In genomic region chr1:167447521-167448136, GRCh38 we compare ENCODE assay signal across 9 cellular contexts.
A peak's percentile ranks its signal among the peaks of the same experiment; 100 is the strongest.
DNase-seq lines count a peak whose midpoint lies in the region; ATAC-seq and TF ChIP-seq lines count a peak whose summit lies in the region.
"Had no signal": no experiment of that assay in that cellular context is flagged by ENCODE, and none has a peak within 500 bp of the region (broad histone marks: within the 10 kb centered on the region; RNA-seq: fewer than 3 reads in every experiment).

No MANE protein-coding gene starts in this region.

- no peaks in the 10 kb centered on the region for H3K36me3 Mint-ChIP-seq in IgD-negative memory B cell

- H3K14ac ChIP-seq in neuronal stem cell (ENCODE audit: low read length): no peak overlapping the region

- TF ChIP-seq POLR2A in adrenal gland (IDR thresholded peaks at IDR 0.05): no peak

- H4K8ac ChIP-seq in neuronal stem cell (ENCODE audit: low read depth, low read length): no peak overlapping the region

- no peaks in the 10 kb centered on the region for H3K9me3 Mint-ChIP-seq in IgD-negative memory B cell

- no peak overlapping the region for H3K23ac ChIP-seq in neuronal stem cell (ENCODE audit: low read depth, low read length, poor library complexity)

- H3K18ac ChIP-seq in neuronal stem cell (ENCODE audit: low read length): no peak overlapping the region

- H3K79me1 ChIP-seq in neuronal stem cell (ENCODE audit: low read depth, low read length): no peaks in the 10 kb centered on the region

- H2BK5ac ChIP-seq in neuronal stem cell (ENCODE audit: low read length): no peak overlapping the region

- no peak overlapping the region for H2BK120ac ChIP-seq in neuronal stem cell (ENCODE audit: low read depth, low read length)

- H2AK5ac ChIP-seq in neuronal stem cell (ENCODE audit: low read depth, low read length): no peak overlapping the region

- H3K27me3 Mint-ChIP-seq in IgD-negative memory B cell: no peaks in the 10 kb centered on the region

- H3K9ac ChIP-seq in neuronal stem cell (ENCODE audit: low read depth, low read length, poor library complexity): no peak overlapping the region

- H3K27me3 ChIP-seq in effector memory CD4-positive, alpha-beta T cell (replicated peaks; ENCODE audit: control insufficient read depth, insufficient read depth, low read length, poor library complexity, severe bottlenecking): no peaks in the 10 kb centered on the region
- no peaks in the 10 kb centered on the region for H3K27me3 ChIP-seq in neuronal stem cell (ENCODE audit: control insufficient read depth in 3 of 3, insufficient read depth in 3 of 3, low read depth in 1 of 3, low read length in 3 of 3)
- H3K27me3 ChIP-seq in adrenal gland: no peaks in the 10 kb centered on the region
- H3K27me3 ChIP-seq: SJCRH30 had no signal

- no peak overlapping the region for H4K91ac ChIP-seq in neuronal stem cell (ENCODE audit: low read depth, low read length, poor library complexity)

- H2AFZ ChIP-seq in neuronal stem cell (ENCODE audit: low read length): no peak overlapping the region

- peaks cover 20% of the 10 kb centered on the region for H3K36me3 ChIP-seq in effector memory CD4-positive, alpha-beta T cell (ENCODE audit: control insufficient read depth, insufficient read depth, low read length)
- no peaks in the 10 kb centered on the region for H3K36me3 ChIP-seq in neuronal stem cell (replicated peaks in 1 of 2; ENCODE audit: control insufficient read depth in 2 of 2, insufficient read depth in 2 of 2, low read length in 2 of 2)
- H3K36me3 ChIP-seq in adrenal gland (replicated peaks in 1 of 2): no peaks in the 10 kb centered on the region
- H3K36me3 ChIP-seq: SJCRH30 had no signal

- H3K27ac ChIP-seq in effector memory CD4-positive, alpha-beta T cell (ENCODE audit: insufficient read depth, low read length, poor library complexity, severe bottlenecking): peak overlapping the region; percentile 69
- no peak overlapping the region for H3K27ac ChIP-seq in neuronal stem cell (replicated peaks; ENCODE audit: low read length)
- H3K27ac ChIP-seq in adrenal gland: peak overlapping the region in 1 of 5 donors; percentile 6
- H3K27ac ChIP-seq: SJCRH30 had no signal

- DNase-seq in activated CD4-positive, CD25-positive, alpha-beta regulatory T cell treated with anti-CD3 and anti-CD28 coated beads, Interleukin-2, amount 50 U/mL, for 72 hours: peak; percentile 59
- DNase-seq in effector memory CD4-positive, alpha-beta T cell: peak; percentile 47 to 73 (median 61)
- peak; percentile 27 to 82 (median 61) for DNase-seq in stimulated activated CD4-positive, alpha-beta T cell treated with anti-CD3 and anti-CD28 coated beads, TNF-alpha, amount 100 ng/mL, for 48 hours (ENCODE audit: low read depth in 3 of 3)
- no peak for DNase-seq in neuronal stem cell (ENCODE audit: low spot score)
- DNase-seq in NCI-H1694 treated with DMSO at 0.1 percent for 48 hours (lab: John Stamatoyannopoulos, UW): no peak
- DNase-seq in adrenal gland: no peak

- WGBS in neuronal stem cell (ENCODE audit: extremely low coverage in 2 of 2, insufficient read length in 2 of 2, insufficient replicate concordance in 1 of 2), 2 donors: no CpG with 5 or more reads among the region's 10 CpGs
- 47 to 73% (median 58%) methylated on average over 10 of the region's 10 CpGs for WGBS in adrenal gland, 4 donors

- no peak overlapping the region for H3K4ac ChIP-seq in neuronal stem cell (ENCODE audit: low read length)

- H3K9me3 ChIP-seq in effector memory CD4-positive, alpha-beta T cell (ENCODE audit: control insufficient read depth, low read length): no peaks in the 10 kb centered on the region
- no peaks in the 10 kb centered on the region for H3K9me3 ChIP-seq in neuronal stem cell (replicated peaks in 1 of 2; ENCODE audit: control insufficient read depth in 2 of 2, insufficient read depth in 1 of 2, low read depth in 1 of 2, low read length in 2 of 2)
- no peaks in the 10 kb centered on the region for H3K9me3 ChIP-seq in adrenal gland (replicated peaks in 1 of 3)
- H3K9me3 ChIP-seq: SJCRH30 had no signal

- no peak overlapping the region for H2BK15ac ChIP-seq in neuronal stem cell (ENCODE audit: low read length)

- no peak overlapping the region for H2BK12ac ChIP-seq in neuronal stem cell (ENCODE audit: low read length)

- peak; percentile 78 for ATAC-seq in GM19395 (IDR thresholded peaks at IDR 0.05; ENCODE audit: unreplicated experiment)

- no peak overlapping the region for H3K4me2 ChIP-seq in neuronal stem cell (ENCODE audit: insufficient read depth, low read length, poor library complexity, severe bottlenecking)

- peak overlapping the region; percentile 19 to 81 (median 77) for H3K27ac Mint-ChIP-seq in IgD-negative memory B cell

- peak overlapping the region in 3 of 4 donors; percentile 62 to 89 (median 88) for H3K4me3 Mint-ChIP-seq in IgD-negative memory B cell

- intact Hi-C loops in adrenal gland (cut with DNase I): no loop called here

- peaks cover 15 to 19% (median 19%) of the 10 kb centered on the region in 3 donors for H3K4me1 Mint-ChIP-seq in IgD-negative memory B cell

- H3K4me3 ChIP-seq in effector memory CD4-positive, alpha-beta T cell (ENCODE audit: insufficient read depth, low read depth, low read length, poor library complexity, severe bottlenecking): peak overlapping the region; percentile 7
- H3K4me3 ChIP-seq in neuronal stem cell (ENCODE audit: low read length in 2 of 2) (no peak overlapping the region), adrenal gland (no peak overlapping the region)
- H3K4me3 ChIP-seq: SJCRH30 had no signal

- H3K4me1 ChIP-seq in effector memory CD4-positive, alpha-beta T cell (ENCODE audit: control insufficient read depth, insufficient read depth, low read length, poor library complexity, severe bottlenecking): peaks cover 48% of the 10 kb centered on the region
- peaks cover 4 to 6% of the 10 kb centered on the region in 2 donors for H3K4me1 ChIP-seq in neuronal stem cell (ENCODE audit: control insufficient read depth in 2 of 2, insufficient read depth in 1 of 2, low read depth in 1 of 2, low read length in 2 of 2)
- no peaks in the 10 kb centered on the region for H3K4me1 ChIP-seq in adrenal gland (replicated peaks in 1 of 2)
- H3K4me1 ChIP-seq: SJCRH30 had no signal

- no peak for TF ChIP-seq CTCF in adrenal gland (IDR thresholded peaks at IDR 0.05)

Comparison
In these comparisons a context has a peak if more than half of its experiments do, and no peak if none do; other contexts are left out.
1. DNase-seq: peak in activated CD4-positive, CD25-positive, alpha-beta regulatory T cell treated with anti-CD3 and anti-CD28 coated beads, Interleukin-2, amount 50 U/mL, for 72 hours (single experiment), effector memory CD4-positive, alpha-beta T cell (3 of 3) and stimulated activated CD4-positive, alpha-beta T cell treated with anti-CD3 and anti-CD28 coated beads, TNF-alpha, amount 100 ng/mL, for 48 hours (3 of 3); none in neuronal stem cell (single experiment), NCI-H1694 treated with DMSO at 0.1 percent for 48 hours (single experiment) and adrenal gland (0 of 7).